Comparison of ENCODE assay signal across 1 cellular context in genomic region chr19:35805518-35806102, GRCh38.
A peak's percentile ranks its signal among the peaks of the same experiment; 100 is the strongest.
TF ChIP-seq lines count a peak whose summit lies in the region.

No MANE protein-coding gene starts in this region.

TF ChIP-seq in HEK293, 187 proteins besides CTCF, POLR2A, EP300 and RAD21 (continued from another document):
- TF ChIP-seq ZNF488 (tag by site-specific recombination; IDR thresholded peaks at IDR 0.05) (no peak), GLIS1 (tag by site-specific recombination; IDR thresholded peaks at IDR 0.05) (0 out of 2 replicates have a peak, but pooled peaks have one; percentile 11), ZBTB21 (tag by site-specific recombination; IDR thresholded peaks at IDR 0.05) (0 out of 2 replicates have a peak, but pooled peaks have one; percentile 24), ZNF580 (tag by site-specific recombination; IDR thresholded peaks at IDR 0.05) (no peak), ZNF558 (tag by site-specific recombination; IDR thresholded peaks at IDR 0.05) (no peak), ZBTB48 (tag by site-specific recombination; IDR thresholded peaks at IDR 0.05) (peak; percentile 32; the same call in 1 of the 2 replicates), ZNF600 (tag by site-specific recombination; IDR thresholded peaks at IDR 0.05) (no peak), REST (tag by site-specific recombination; IDR thresholded peaks at IDR 0.05) (no peak), ZSCAN18 (tag by site-specific recombination; IDR thresholded peaks at IDR 0.05) (no peak), FEZF1 (tag by site-specific recombination; IDR thresholded peaks at IDR 0.05) (no peak), ZNF768 (tag by site-specific recombination; IDR thresholded peaks at IDR 0.05) (no peak), KLF8 (tag by site-specific recombination; IDR thresholded peaks at IDR 0.05) (no peak), ZNF133 (tag by site-specific recombination; IDR thresholded peaks at IDR 0.05) (no peak), REPIN1 (tag by site-specific recombination; IDR thresholded peaks at IDR 0.05; ENCODE audit: low read depth) (no peak), ZNF350 (tag by site-specific recombination; IDR thresholded peaks at IDR 0.05) (no peak), AEBP2 (tag by site-specific recombination; IDR thresholded peaks at IDR 0.05; ENCODE audit: borderline replicate concordance) (no peak), ZNF585B (tag by site-specific recombination; IDR thresholded peaks at IDR 0.05) (no peak), SP3 (tag by site-specific recombination; IDR thresholded peaks at IDR 0.05) (no peak), ZNF121 (tag by site-specific recombination; IDR thresholded peaks at IDR 0.05) (0 out of 2 replicates have a peak, but pooled peaks have one; percentile 54), ZNF274 (IDR thresholded peaks at IDR 0.05; ENCODE audit: low read length) (no peak), ZNF274 (tag by site-specific recombination; IDR thresholded peaks at IDR 0.05; ENCODE audit: borderline replicate concordance) (no peak), ZNF366 (tag by site-specific recombination; conservative IDR thresholded peaks at IDR 0.05) (peak; percentile 39; the same call in 1 of the 2 replicates), ZNF529 (tag by site-specific recombination; IDR thresholded peaks at IDR 0.05; ENCODE audit: insufficient replicate concordance) (no peak), ZNF677 (tag by site-specific recombination; IDR thresholded peaks at IDR 0.05) (no peak), TRIM28 (IDR thresholded peaks at IDR 0.05; ENCODE audit: borderline replicate concordance, low read length) (no peak), ZNF404 (tag by site-specific recombination; IDR thresholded peaks at IDR 0.05) (no peak), ZNF776 (tag by site-specific recombination; IDR thresholded peaks at IDR 0.05; ENCODE audit: borderline replicate concordance) (0 out of 2 replicates have a peak, but pooled peaks have one; percentile 53), ZNF37A (tag by site-specific recombination; IDR thresholded peaks at IDR 0.05) (no peak), YY1 (tag by site-specific recombination; IDR thresholded peaks at IDR 0.05) (no peak), ZNF112 (tag by site-specific recombination; IDR thresholded peaks at IDR 0.05) (no peak; the same call in 1 of the 2 replicates), ZIC2 (tag by site-specific recombination; IDR thresholded peaks at IDR 0.05) (peak; percentile 71), BCL11A (tag by site-specific recombination; IDR thresholded peaks at IDR 0.05; ENCODE audit: low read depth) (no peak), ZNF398 (tag by site-specific recombination; IDR thresholded peaks at IDR 0.05) (0 out of 2 replicates have a peak, but pooled peaks have one; percentile 8), ZFP37 (tag by site-specific recombination; IDR thresholded peaks at IDR 0.05) (no peak), ZBTB49 (tag by site-specific recombination; IDR thresholded peaks at IDR 0.05; ENCODE audit: low read depth) (no peak), ZNF157 (tag by site-specific recombination; IDR thresholded peaks at IDR 0.05) (0 out of 2 replicates have a peak, but pooled peaks have one; percentile 20), ZNF521 (tag by site-specific recombination; IDR thresholded peaks at IDR 0.05) (no peak), BCL6B (tag by site-specific recombination; IDR thresholded peaks at IDR 0.05) (0 out of 2 replicates have a peak, but pooled peaks have one; percentile 6), ZNF473 (tag by site-specific recombination; IDR thresholded peaks at IDR 0.05) (no peak), ZNF416 (tag by site-specific recombination; IDR thresholded peaks at IDR 0.05) (no peak), PRDM6 (tag by site-specific recombination; IDR thresholded peaks at IDR 0.05) (no peak)
